ENCODE assay signal across 8 cellular contexts in the genomic region with DNA sequence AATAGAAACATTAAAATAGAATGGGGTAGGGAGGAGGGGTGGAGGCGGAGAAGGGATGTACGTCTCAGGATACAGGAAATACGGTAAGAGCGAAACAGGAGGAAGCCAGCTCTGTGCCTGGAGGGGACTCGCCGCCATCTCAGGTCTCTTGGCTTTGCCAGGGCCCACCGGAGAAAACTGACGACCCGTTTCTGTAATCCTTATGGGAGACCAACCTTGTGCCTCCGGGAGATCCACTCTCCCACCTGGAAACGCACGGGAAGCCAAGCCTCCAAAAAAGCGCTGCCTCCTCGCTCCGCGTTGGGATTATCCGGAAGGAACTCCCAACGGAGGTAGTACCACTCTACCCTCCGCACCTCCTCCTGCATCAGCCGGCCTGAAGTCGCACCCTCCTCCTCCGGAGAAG. TPM values are rescaled to one million over a fixed set of nuclear protein-coding genes. Genes with fewer than 3 reads are reported as not detected.
DNase-seq lines count a peak whose midpoint lies in the region; ATAC-seq and TF ChIP-seq lines count a peak whose summit lies in the region.

Gene NBDY (plus strand): TSS at position 92 of the 406 bp plus-strand sequence. CDS start 111 bp downstream, at position 203.

- no peak for TF ChIP-seq POLR2A in esophagus muscularis mucosa (IDR thresholded peaks at IDR 0.05; ENCODE audit: low read depth)

- no peaks in the 10 kb centered on the region for H3K27me3 ChIP-seq in esophagus muscularis mucosa
- H3K27me3 ChIP-seq in muscle layer of colon (ENCODE audit: control insufficient read depth in 1 of 2, insufficient read depth in 2 of 2, low read length in 2 of 2): peaks cover 0 to 9% of the 10 kb centered on the region in 2 donors
- H3K27me3 ChIP-seq in thoracic aorta (replicated peaks; ENCODE audit: insufficient read depth): no peaks in the 10 kb centered on the region

- DNase-seq in AML-193 (lab: John Stamatoyannopoulos, UW) (peak; percentile 14 to 23), NCI-H748 treated with DMSO at 0.1 percent for 48 hours (lab: John Stamatoyannopoulos, UW) (peak; percentile 69), esophagus muscularis mucosa (ENCODE audit: extremely low spot score) (no peak), thoracic aorta (ENCODE audit: low spot score) (no peak)
- DNase-seq in activated CD8-positive, alpha-beta memory T cell treated with anti-CD3 and anti-CD28 coated beads, Interleukin-2, amount 50 U/mL, for 48 hours: peak; percentile 59

- no peak for TF ChIP-seq CTCF in esophagus muscularis mucosa (IDR thresholded peaks at IDR 0.05)
- TF ChIP-seq CTCF in thoracic aorta (IDR thresholded peaks at IDR 0.05): no peak

- peak; percentile 60 for ATAC-seq in GM18867 (IDR thresholded peaks at IDR 0.05; ENCODE audit: unreplicated experiment)
- ATAC-seq in HG03097 (IDR thresholded peaks at IDR 0.05; ENCODE audit: low FRiP score, unreplicated experiment): peak; percentile 47
- ATAC-seq in thoracic aorta (ENCODE audit: insufficient number of reproducible peaks, low FRiP score, low read depth): no peak

- H3K4me3 ChIP-seq in esophagus muscularis mucosa: peak within 1 kb of the TSS; percentile 56 to 70 (median 64)
- peak within 1 kb of the TSS; percentile 57 to 64 for H3K4me3 ChIP-seq in muscle layer of colon (ENCODE audit: low read depth in 1 of 2, low read length in 2 of 2)
- peak within 1 kb of the TSS; percentile 79 for H3K4me3 ChIP-seq in thoracic aorta

- peak within 1 kb of the TSS; percentile 73 to 83 (median 76) for H3K27ac ChIP-seq in esophagus muscularis mucosa (replicated peaks in 1 of 4)
- H3K27ac ChIP-seq in muscle layer of colon (ENCODE audit: low read depth, low read length): peak within 1 kb of the TSS; percentile 49
- H3K27ac ChIP-seq in thoracic aorta: peak within 1 kb of the TSS; percentile 61 to 78

- H3K9me3 ChIP-seq in esophagus muscularis mucosa (no peaks in the 10 kb centered on the region), muscle layer of colon (ENCODE audit: low read length) (no peaks in the 10 kb centered on the region), thoracic aorta (no peaks in the 10 kb centered on the region)

- no peaks in the 10 kb centered on the region for H3K36me3 ChIP-seq in esophagus muscularis mucosa
- H3K36me3 ChIP-seq in muscle layer of colon (ENCODE audit: insufficient read depth, low read length): no peaks in the 10 kb centered on the region
- no peaks in the 10 kb centered on the region for H3K36me3 ChIP-seq in thoracic aorta

- peak within 1 kb of the TSS; percentile 33 for H3K9ac ChIP-seq in muscle layer of colon (ENCODE audit: low read length)

- TF ChIP-seq EP300 in esophagus muscularis mucosa (IDR thresholded peaks at IDR 0.05): no peak

- intact Hi-C loops in esophagus muscularis mucosa (cut with DNase I): loop anchor here (5.0 kb wide), 1 partner anchor 167 kb away; the partner anchor contains the start of gene UBQLN2

- 22% methylated on average over 22 of the region's 22 CpGs for WGBS in esophagus muscularis mucosa

- H3K4me1 ChIP-seq in esophagus muscularis mucosa (peaks cover 0 to 22% (median 15%) of the 10 kb centered on the region in 4 donors), muscle layer of colon (ENCODE audit: insufficient read depth, low read length) (no peaks in the 10 kb centered on the region), thoracic aorta (ENCODE audit: control insufficient read depth in 1 of 2, low read depth in 2 of 2) (peaks cover 0 to 5% of the 10 kb centered on the region in 2 donors)

RNA-seq across cellular contexts. Expression of gene NBDY, which starts in this region (rescaled TPM):
- total RNA-seq in esophagus muscularis mucosa (10 to 100 TPM; 11.8 to 19.4 (median 18.7) TPM), thoracic aorta (10 to 100 TPM in 1 of 2 donors, 1 to 10 TPM in 1; 8.3 to 12.0 TPM)

Comparison
In these comparisons a context has a peak if more than half of its experiments do, and no peak if none do; other contexts are left out.
1. DNase-seq: peak in AML-193 (2 of 2), NCI-H748 treated with DMSO at 0.1 percent for 48 hours (single experiment) and activated CD8-positive, alpha-beta memory T cell treated with anti-CD3 and anti-CD28 coated beads, Interleukin-2, amount 50 U/mL, for 48 hours (single experiment); none in esophagus muscularis mucosa (single experiment) and thoracic aorta (single experiment).
2. Peak in every context shown above with its lines, with median percentiles within 50 percentile points of each other: H3K27ac ChIP-seq and H3K4me3 ChIP-seq.